ENCODE assay signal across 1 cellular context in genomic region chr6:32047855-32048766, GRCh38.
TF ChIP-seq lines count a peak whose summit lies in the region.

No MANE protein-coding gene starts in this region.

TF ChIP-seq in neural cell, 6 proteins besides CTCF, POLR2A, EP300 and RAD21 (continued from another document):
- TF ChIP-seq TAF1 (IDR thresholded peaks at IDR 0.05; ENCODE audit: low read depth) (no peak), EZH2 (IDR thresholded peaks at IDR 0.05; ENCODE audit: borderline replicate concordance, insufficient read depth, low read length, poor library complexity, severe bottlenecking) (no peak), MXI1 (conservative IDR thresholded peaks at IDR 0.05; ENCODE audit: poor library complexity, severe bottlenecking) (no peak)
